ENCODE assay signal across 25 cellular contexts in genomic region chr21:20452935-20453334, GRCh38.
"Had no signal": no experiment of that assay in that cellular context is flagged by ENCODE, and none has a peak within 500 bp of the region (broad histone marks: within the 10 kb centered on the region; RNA-seq: fewer than 3 reads in every experiment).

No MANE protein-coding gene starts in this region.

- H3K4me3 ChIP-seq: colonic mucosa, esophagus squamous epithelium, gastrocnemius medialis, heart right ventricle, left lung, lower lobe of right lung, mucosa of descending colon had no signal

- H3K9me3 ChIP-seq: colonic mucosa, esophagus squamous epithelium, gastrocnemius medialis, heart right ventricle, left lung, lower lobe of right lung, mucosa of descending colon had no signal

- DNase-seq: colonic mucosa; cortex of kidney; effector CD8-positive, alpha-beta T cell; effector memory CD8-positive, alpha-beta T cell; endodermal cell; erythroblast; esophagus squamous epithelium; foreskin fibroblast; foreskin melanocyte; gastrocnemius medialis; glutamatergic neuron; head of caudate nucleus; heart right ventricle; hippocampal formation; left cardiac atrium; left lung; left ventricle myocardium superior; lower lobe of right lung; mesenchymal stem cell; mucosa of descending colon; naive B cell had no signal

- ATAC-seq: effector memory CD8-positive, alpha-beta T cell; esophagus mucosa; gastrocnemius medialis; heart right ventricle; left cardiac atrium; left lung; left ventricle myocardium superior; lower lobe of right lung; mucosa of descending colon had no signal

- H3K4me1 ChIP-seq: colonic mucosa, esophagus squamous epithelium, gastrocnemius medialis, heart right ventricle, left lung, lower lobe of right lung had no signal

- H3K27me3 ChIP-seq: colonic mucosa, esophagus squamous epithelium, gastrocnemius medialis, heart right ventricle, left lung had no signal

- FAIRE-seq: islet of Langerhans, keratinocyte had no signal

- H3K36me3 ChIP-seq: colonic mucosa, esophagus squamous epithelium, gastrocnemius medialis, heart right ventricle, left lung, lower lobe of right lung had no signal

- H3K27ac ChIP-seq: colonic mucosa, epithelial cell of prostate, esophagus squamous epithelium, gastrocnemius medialis, heart right ventricle, left lung, lower lobe of right lung had no signal
